Comparison of ENCODE assay signal across 8 cellular contexts in genomic region chr10:126632705-126633104, GRCh38. TPM values are rescaled to one million over a fixed set of nuclear protein-coding genes. Genes with fewer than 3 reads are reported as not detected.
"Had no signal": no experiment of that assay in that cellular context is flagged by ENCODE, and none has a peak within 500 bp of the region (broad histone marks: within the 10 kb centered on the region; RNA-seq: fewer than 3 reads in every experiment).

No MANE protein-coding gene starts in this region.

- H2AFZ ChIP-seq: GM23248 had no signal

- DNase-seq: GM23248, GOT3, H9, HCEC 1CT, KBM-7 had no signal

- H3K27ac ChIP-seq: GM23248, HL-60 had no signal

- H3K4me3 ChIP-seq: GM23248 had no signal

- H3K9ac ChIP-seq: GM23248 had no signal

RNA-seq across cellular contexts. Expression of gene C10orf90, which starts 37.8 kb away (rescaled TPM):
- polyA plus RNA-seq: HepG2, IgD-negative memory B cell had no signal
